ENCODE assay signal across 9 cellular contexts in the genomic region with DNA sequence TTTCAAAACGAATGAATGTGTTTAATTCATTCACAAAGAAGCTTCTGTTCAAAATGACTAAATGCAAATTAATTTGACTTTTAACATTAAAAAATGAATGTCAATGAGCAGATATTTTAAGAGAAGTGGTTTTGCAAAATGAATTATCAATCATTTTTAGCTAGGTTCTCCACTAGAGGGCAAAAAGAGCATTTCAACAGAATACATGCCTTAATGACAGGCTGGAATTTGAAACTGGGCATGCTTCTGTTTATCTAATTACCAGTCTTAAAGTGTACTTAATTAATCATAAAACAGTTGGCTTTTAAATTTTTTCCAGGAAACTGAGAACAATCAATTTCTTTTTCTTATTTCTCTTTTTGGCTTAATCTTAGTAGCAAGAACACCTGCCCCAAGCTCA.
DNase-seq lines count a peak whose midpoint lies in the region; ATAC-seq, FAIRE-seq and TF ChIP-seq lines count a peak whose summit lies in the region.
"Had no signal": no experiment of that assay in that cellular context is flagged by ENCODE, and none has a peak within 500 bp of the region (broad histone marks: within the 10 kb centered on the region; RNA-seq: fewer than 3 reads in every experiment).

No MANE protein-coding gene starts in this region.

- 15% methylated on average over 1 of the region's 1 CpG for WGBS in A549 (ENCODE audit: missing lambda C conversion rate)

- no peak overlapping the region for H3K4me3 Mint-ChIP-seq in activated naive CD8-positive, alpha-beta T cell treated with anti-CD3 and anti-CD28 coated beads for 36 hours
- H3K4me3 Mint-ChIP-seq: memory B cell had no signal

- no peaks in the 10 kb centered on the region for H3K27me3 Mint-ChIP-seq in activated naive CD8-positive, alpha-beta T cell treated with anti-CD3 and anti-CD28 coated beads for 36 hours
- H3K27me3 Mint-ChIP-seq: memory B cell had no signal

- no peaks in the 10 kb centered on the region for H3K9me3 ChIP-seq in A549

- H3K27ac Mint-ChIP-seq in activated naive CD8-positive, alpha-beta T cell treated with anti-CD3 and anti-CD28 coated beads for 36 hours, result no peak overlapping the region
- H3K27ac Mint-ChIP-seq: memory B cell had no signal

- ATAC-seq in A549, result no peak
- peak; percentile 46 for ATAC-seq in GM18868 (IDR thresholded peaks at IDR 0.05; ENCODE audit: unreplicated experiment)

- TF ChIP-seq POLR2A in A549 (IDR thresholded peaks at IDR 0.05; ENCODE audit: low read length), result no peak

- TF ChIP-seq CTCF in A549 (IDR thresholded peaks at IDR 0.05), result peak; percentile 52
- TF ChIP-seq CTCF in RWPE1 (conservative IDR thresholded peaks at IDR 0.05; ENCODE audit: low read depth), result peak; percentile 62

- POLR2A ChIA-PET in A549 (lab: Yijun Ruan, JAX) (no interaction called here), RWPE1 (lab: Yijun Ruan, JAX; ENCODE audit: low non-redundant PET) (interaction anchor here (0.7 kb wide), 1 partner anchor 9 kb away, joined by 3 read pairs; no protein-coding TSS in a partner anchor)

- CTCF ChIA-PET in A549 (lab: Yijun Ruan, JAX), result interaction anchor here (1.0 to 2.0 kb wide), 4 partner anchors 10 to 1003 kb away, joined by 3 to 5 read pairs (median 4); no protein-coding TSS in a partner anchor
- CTCF ChIA-PET in RWPE1 (lab: Yijun Ruan, JAX), result interaction anchor here (0.5 to 2.5 kb wide), 16 partner anchors 13 to 930 kb away, joined by 3 to 22 read pairs (median 3); no protein-coding TSS in a partner anchor

- no peaks in the 10 kb centered on the region for H3K4me1 ChIP-seq in A549

- H3K36me3 Mint-ChIP-seq in activated naive CD8-positive, alpha-beta T cell treated with anti-CD3 and anti-CD28 coated beads for 36 hours, result no peaks in the 10 kb centered on the region
- H3K36me3 Mint-ChIP-seq: memory B cell had no signal

- FAIRE-seq in A549 (lab: Jason Lieb, UNC), result no peak

- H3K9me3 Mint-ChIP-seq in activated naive CD8-positive, alpha-beta T cell treated with anti-CD3 and anti-CD28 coated beads for 36 hours, result no peaks in the 10 kb centered on the region
- H3K9me3 Mint-ChIP-seq: memory B cell had no signal

- no peak overlapping the region for H3K4me2 ChIP-seq in A549

- peak; percentile 43 to 47; a peak in 4 of 5 replicates for TF ChIP-seq RAD21 in A549 (conservative IDR thresholded peaks at IDR 0.05 in 1 of 2, IDR thresholded peaks at IDR 0.05 in 1 of 2)

- H3K4me3 ChIP-seq in A549, result no peak overlapping the region

- DNase-seq in A549 (ENCODE audit: low read depth in 1 of 2, low spot score in 1 of 2) (peak; percentile 3 to 7), RWPE1 (ENCODE audit: low spot score) (peak; percentile 26), glomerular visceral epithelial cell (ENCODE audit: extremely low spot score) (peak; percentile 21), middle frontal gyrus (ENCODE audit: extremely low spot score, low spot score) (no peak)
- DNase-seq in stimulated activated CD4-positive, alpha-beta T cell treated with anti-CD3 and anti-CD28 coated beads, Interleukin-1b, Interleukin-23, amount 100 ng/mL, for 48 hours, result no peak
- DNase-seq in activated naive CD8-positive, alpha-beta T cell treated with anti-CD3 and anti-CD28 coated beads for 36 hours, result no peak
- no peak for DNase-seq in stimulated activated CD8-positive, alpha-beta memory T cell treated with anti-CD3 and anti-CD28 coated beads, Interleukin-4, amount 100 ng/mL, for 48 hours

- H3K27ac ChIP-seq in A549 (no peak overlapping the region), RWPE1 (no peak overlapping the region)

- no peak for TF ChIP-seq EP300 in A549 (IDR thresholded peaks at IDR 0.05)

- no peaks in the 10 kb centered on the region for H3K4me1 Mint-ChIP-seq in activated naive CD8-positive, alpha-beta T cell treated with anti-CD3 and anti-CD28 coated beads for 36 hours
- H3K4me1 Mint-ChIP-seq: memory B cell had no signal

TF ChIP-seq in A549, 52 proteins besides CTCF, POLR2A, EP300 and RAD21:
- TF ChIP-seq RNF2 (IDR thresholded peaks at IDR 0.05; ENCODE audit: borderline replicate concordance, low read depth) (no peak), SMC3 (IDR thresholded peaks at IDR 0.05) (peak; percentile 59)

Comparison
In these comparisons a context has a peak if more than half of its experiments do, and no peak if none do; other contexts are left out.
1. DNase-seq: peak in A549 (2 of 2), RWPE1 (single experiment) and glomerular visceral epithelial cell (single experiment); none in stimulated activated CD4-positive, alpha-beta T cell treated with anti-CD3 and anti-CD28 coated beads, Interleukin-1b, Interleukin-23, amount 100 ng/mL, for 48 hours (single experiment), middle frontal gyrus (single experiment), activated naive CD8-positive, alpha-beta T cell treated with anti-CD3 and anti-CD28 coated beads for 36 hours (single experiment) and stimulated activated CD8-positive, alpha-beta memory T cell treated with anti-CD3 and anti-CD28 coated beads, Interleukin-4, amount 100 ng/mL, for 48 hours (single experiment).